Comparison of ENCODE assay signal across 33 cellular contexts in the genomic region with DNA sequence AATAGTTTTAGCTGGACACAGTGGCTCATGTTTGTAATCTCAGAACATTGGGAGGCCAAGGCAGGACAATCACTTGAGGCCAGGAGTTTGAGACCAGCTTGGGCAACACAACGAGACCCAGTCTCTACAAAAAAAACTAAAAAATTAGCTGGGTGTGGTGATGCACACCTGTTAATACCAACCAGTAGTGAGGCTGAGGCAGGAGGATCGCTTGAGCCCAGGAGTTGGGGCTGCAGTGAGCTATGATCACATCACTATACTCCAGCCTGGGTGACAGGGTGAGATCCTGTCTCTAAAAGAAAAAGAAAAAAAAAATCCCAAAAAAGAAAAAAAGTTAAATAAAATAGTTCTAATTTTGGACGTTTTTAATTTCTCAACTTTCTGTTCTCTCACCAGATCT.
"Had no signal": no experiment of that assay in that cellular context is flagged by ENCODE, and none has a peak within 500 bp of the region (broad histone marks: within the 10 kb centered on the region; RNA-seq: fewer than 3 reads in every experiment).

No MANE protein-coding gene starts in this region.

- H3K4me3 ChIP-seq: adrenal gland, breast epithelium, cardiac muscle cell, colonic mucosa, esophagus muscularis mucosa, gastroesophageal sphincter, heart right ventricle, hepatocyte had no signal

- ATAC-seq: activated CD8-positive, alpha-beta memory T cell treated with anti-CD3 and anti-CD28 coated beads, Interleukin-2, amount 10 ng/mL, durations not matched to agents 7 days and 5 days; activated naive CD8-positive, alpha-beta T cell treated with anti-CD3 and anti-CD28 coated beads, Interleukin-2, amount 50 U/mL, for 24 hours; gastroesophageal sphincter had no signal

- H2AFZ ChIP-seq: hepatocyte had no signal

- H3K9me3 ChIP-seq: breast epithelium, colonic mucosa, esophagus muscularis mucosa, gastroesophageal sphincter had no signal

- H3K4me2 ChIP-seq: hepatocyte had no signal

- H3K27me3 ChIP-seq: adrenal gland, breast epithelium, cardiac muscle cell, colonic mucosa, esophagus muscularis mucosa, gastroesophageal sphincter, heart right ventricle, hepatocyte had no signal

- H3K27ac ChIP-seq: adrenal gland, breast epithelium, cardiac muscle cell, colonic mucosa, esophagus muscularis mucosa, gastroesophageal sphincter, heart right ventricle, hepatocyte had no signal

- H3K36me3 ChIP-seq: adrenal gland, breast epithelium, cardiac muscle cell, colonic mucosa, gastroesophageal sphincter had no signal

- DNase-seq: activated CD4-positive, alpha-beta memory T cell treated with anti-CD3 and anti-CD28 coated beads for 36 hours; activated CD4-positive, alpha-beta T cell treated with anti-CD3 and anti-CD28 coated beads for 1 hour; activated CD4-positive, alpha-beta T cell treated with anti-CD3 and anti-CD28 coated beads for 48 hours; activated CD4-positive, alpha-beta T cell treated with anti-CD3 and anti-CD28 coated beads, Interleukin-2, amount 50 U/mL, for 1 hour; activated CD8-positive, alpha-beta memory T cell treated with anti-CD3 and anti-CD28 coated beads, Interleukin-2, amount 10 ng/mL, durations not matched to agents 7 days and 5 days; activated CD8-positive, alpha-beta memory T cell treated with anti-CD3 and anti-CD28 coated beads, Interleukin-2, amount 50 U/mL, for 4 hours; activated CD8-positive, alpha-beta T cell treated with anti-CD3 and anti-CD28 coated beads, Interleukin-2, amount 10 ng/mL, durations not matched to agents 7 days and 5 days; activated effector memory CD4-positive, alpha-beta T cell treated with anti-CD3 and anti-CD28 coated beads, Interleukin-2, amount 50 U/mL, for 16 hours; activated naive CD4-positive, alpha-beta T cell treated with anti-CD3 and anti-CD28 coated beads for 36 hours; activated naive CD8-positive, alpha-beta T cell treated with anti-CD3 and anti-CD28 coated beads for 36 hours; activated naive CD8-positive, alpha-beta T cell treated with anti-CD3 and anti-CD28 coated beads, Interleukin-2, amount 50 U/mL, for 24 hours; activated T-cell treated with anti-CD3 and anti-CD28 coated beads, Interleukin-2, amount 50 U/mL, for 1 hour; activated T-cell treated with anti-CD3 and anti-CD28 coated beads, Interleukin-2, amount 50 U/mL, for 48 hours; adrenal gland; amygdala; aorta; central memory CD4-positive, alpha-beta T cell; cerebellar nuclear complex; colonic mucosa; effector CD8-positive, alpha-beta T cell; endodermal cell; erythroblast; foreskin melanocyte; heart right ventricle; T-helper 1 cell had no signal

- H3K4me1 ChIP-seq: adrenal gland, breast epithelium, colonic mucosa, gastroesophageal sphincter had no signal

- H3K27me3 Mint-ChIP-seq: activated CD4-positive, alpha-beta memory T cell treated with anti-CD3 and anti-CD28 coated beads for 36 hours; activated CD8-positive, alpha-beta memory T cell treated with anti-CD3 and anti-CD28 coated beads, Interleukin-2, amount 10 ng/mL, durations not matched to agents 7 days and 5 days; activated naive CD4-positive, alpha-beta T cell treated with anti-CD3 and anti-CD28 coated beads, Interleukin-2, amount 50 U/mL, for 24 hours; activated naive CD8-positive, alpha-beta T cell treated with anti-CD3 and anti-CD28 coated beads for 36 hours; activated naive CD8-positive, alpha-beta T cell treated with anti-CD3 and anti-CD28 coated beads, Interleukin-2, amount 50 U/mL, for 24 hours; brain had no signal

- H3K27ac Mint-ChIP-seq: activated CD4-positive, alpha-beta memory T cell treated with anti-CD3 and anti-CD28 coated beads for 36 hours; activated CD8-positive, alpha-beta memory T cell treated with anti-CD3 and anti-CD28 coated beads, Interleukin-2, amount 10 ng/mL, durations not matched to agents 7 days and 5 days; activated CD8-positive, alpha-beta T cell treated with anti-CD3 and anti-CD28 coated beads, Interleukin-2, amount 10 ng/mL, durations not matched to agents 7 days and 5 days; activated naive CD4-positive, alpha-beta T cell treated with anti-CD3 and anti-CD28 coated beads for 36 hours; activated naive CD4-positive, alpha-beta T cell treated with anti-CD3 and anti-CD28 coated beads, Interleukin-2, amount 50 U/mL, for 24 hours; activated naive CD8-positive, alpha-beta T cell treated with anti-CD3 and anti-CD28 coated beads for 36 hours; activated naive CD8-positive, alpha-beta T cell treated with anti-CD3 and anti-CD28 coated beads, Interleukin-2, amount 50 U/mL, for 24 hours; activated T-helper 1 cell treated with anti-CD3 and anti-CD28 coated beads, Interleukin-12 subunit alpha, Interleukin-12 subunit beta, Interleukin-2, Interleukin-4 antibody, amounts not matched to agents 30 ng/mL and 10 ng/mL and 1 ng/mL, durations not matched to agents 14 hours and 24 hours and 36 hours; endodermal cell had no signal

- H3K9me3 Mint-ChIP-seq: activated naive CD4-positive, alpha-beta T cell treated with anti-CD3 and anti-CD28 coated beads, Interleukin-2, amount 50 U/mL, for 24 hours had no signal

- H3K4me3 Mint-ChIP-seq: activated CD4-positive, alpha-beta memory T cell treated with anti-CD3 and anti-CD28 coated beads for 36 hours; activated CD8-positive, alpha-beta memory T cell treated with anti-CD3 and anti-CD28 coated beads, Interleukin-2, amount 10 ng/mL, durations not matched to agents 7 days and 5 days; activated CD8-positive, alpha-beta T cell treated with anti-CD3 and anti-CD28 coated beads, Interleukin-2, amount 10 ng/mL, durations not matched to agents 7 days and 5 days; activated naive CD4-positive, alpha-beta T cell treated with anti-CD3 and anti-CD28 coated beads for 36 hours; activated naive CD4-positive, alpha-beta T cell treated with anti-CD3 and anti-CD28 coated beads, Interleukin-2, amount 50 U/mL, for 24 hours; activated naive CD8-positive, alpha-beta T cell treated with anti-CD3 and anti-CD28 coated beads for 36 hours; activated naive CD8-positive, alpha-beta T cell treated with anti-CD3 and anti-CD28 coated beads, Interleukin-2, amount 50 U/mL, for 24 hours; activated T-helper 1 cell treated with anti-CD3 and anti-CD28 coated beads, Interleukin-12 subunit alpha, Interleukin-12 subunit beta, Interleukin-2, Interleukin-4 antibody, amounts not matched to agents 30 ng/mL and 10 ng/mL and 1 ng/mL, durations not matched to agents 14 hours and 24 hours and 36 hours; brain; endodermal cell had no signal
